8 cellular contexts compared by ENCODE assay signal in genomic region chr7:104206841-104207240, GRCh38. TPM values are rescaled to one million over a fixed set of nuclear protein-coding genes. Genes with fewer than 3 reads are reported as not detected.
DNase-seq lines count a peak whose midpoint lies in the region; ATAC-seq, FAIRE-seq and TF ChIP-seq lines count a peak whose summit lies in the region.
"Had no signal": no experiment of that assay in that cellular context is flagged by ENCODE, and none has a peak within 500 bp of the region (broad histone marks: within the 10 kb centered on the region; RNA-seq: fewer than 3 reads in every experiment).

No MANE protein-coding gene starts in this region.

- 18 to 28% (median 19%) methylated on average over 6 of the region's 6 CpGs for WGBS in small intestine, 3 donors

- H3K9me3 ChIP-seq in small intestine (ENCODE audit: control insufficient read depth, low read depth) = no peaks in the 10 kb centered on the region

- H3K36me3 Mint-ChIP-seq in HFFc6 (ENCODE audit: low read depth) = peaks cover 25% of the 10 kb centered on the region

- peak overlapping the region; percentile 58 to 89 for H3K4me3 ChIP-seq in small intestine (ENCODE audit: low read depth in 1 of 2, low read length in 2 of 2)

- H3K27ac ChIP-seq in foreskin keratinocyte (peak overlapping the region; percentile 86), small intestine (ENCODE audit: low read depth in 1 of 2, low read length in 1 of 2) (no peak overlapping the region)

- peak overlapping the region; percentile 93 for H3K4me3 Mint-ChIP-seq in HFFc6

- H3K4me1 ChIP-seq in foreskin keratinocyte (peaks cover 7% of the 10 kb centered on the region), small intestine (ENCODE audit: control insufficient read depth in 2 of 2, insufficient read depth in 1 of 2, low read depth in 1 of 2, low read length in 1 of 2) (peaks cover 2 to 3% of the 10 kb centered on the region in 2 donors)

- FAIRE-seq in small intestine (lab: Jason Lieb, UNC) = no peak

- TF ChIP-seq CTCF in HFFc6 (IDR thresholded peaks at IDR 0.05) = no peak
- peak; percentile 11 for TF ChIP-seq CTCF in foreskin keratinocyte (conservative IDR thresholded peaks at IDR 0.05)

- H3K27me3 ChIP-seq in foreskin keratinocyte (no peaks in the 10 kb centered on the region), small intestine (ENCODE audit: control insufficient read depth in 2 of 2, insufficient read depth in 2 of 2, low read length in 2 of 2) (no peaks in the 10 kb centered on the region)

- H3K27me3 Mint-ChIP-seq in HFFc6 (ENCODE audit: insufficient read depth) = peaks cover 4% of the 10 kb centered on the region; the same call in 1 of the 2 replicates

- peak; percentile 10 for ATAC-seq in SK-N-SH treated with all-trans-retinoic acid at 6 μM for 48 hours
- ATAC-seq in foreskin keratinocyte = no peak
- no peak for ATAC-seq in GM18870 (IDR thresholded peaks at IDR 0.05; ENCODE audit: unreplicated experiment)

- DNase-seq in HFFc6 = no peak
- DNase-seq in foreskin keratinocyte = peak in 1 of 2 donors; percentile 0
- DNase-seq in small intestine = no peak
- no peak for DNase-seq in NCI-H510A treated with DMSO at 0.1 percent for 48 hours (lab: John Stamatoyannopoulos, UW)
- no peak for DNase-seq in NCI-H2029 treated with DMSO at 0.1 percent for 48 hours (lab: John Stamatoyannopoulos, UW)
- DNase-seq: NCI-H510A had no signal

- peak overlapping the region; percentile 95 for H3K27ac Mint-ChIP-seq in HFFc6

- H3K36me3 ChIP-seq in small intestine (ENCODE audit: control insufficient read depth in 2 of 2, insufficient read depth in 2 of 2, low read length in 2 of 2) = peaks cover 0 to 5% of the 10 kb centered on the region in 2 donors

- peaks cover 24% of the 10 kb centered on the region for H3K4me1 Mint-ChIP-seq in HFFc6 (ENCODE audit: low read depth)

- H3K9me3 Mint-ChIP-seq in HFFc6 = no peaks in the 10 kb centered on the region

TF ChIP-seq in SK-N-SH treated with all-trans-retinoic acid at 6 μM for 48 hours, 23 proteins besides CTCF, POLR2A, EP300 and RAD21:
- TF ChIP-seq CSDC2 (CRISPR knock-in tag; IDR thresholded peaks at IDR 0.05) (no peak), ISL1 (CRISPR knock-in tag; IDR thresholded peaks at IDR 0.05) (no peak), CREB5 (CRISPR knock-in tag; IDR thresholded peaks at IDR 0.05; ENCODE audit: low read depth) (no peak), TSHZ2 (CRISPR knock-in tag; IDR thresholded peaks at IDR 0.05) (no peak), ZFP3 (CRISPR knock-in tag; IDR thresholded peaks at IDR 0.05) (no peak), GLIS3 (CRISPR knock-in tag; IDR thresholded peaks at IDR 0.05) (no peak), ZNF70 (CRISPR knock-in tag; IDR thresholded peaks at IDR 0.05) (no peak), PATZ1 (CRISPR knock-in tag; IDR thresholded peaks at IDR 0.05; ENCODE audit: borderline replicate concordance) (no peak), ARNTL (CRISPR knock-in tag; IDR thresholded peaks at IDR 0.05; ENCODE audit: borderline replicate concordance, low read depth) (no peak), ZNF8 (CRISPR knock-in tag; IDR thresholded peaks at IDR 0.05) (no peak), BACH2 (CRISPR knock-in tag; IDR thresholded peaks at IDR 0.05; ENCODE audit: borderline replicate concordance) (no peak), ZFP30 (CRISPR knock-in tag; IDR thresholded peaks at IDR 0.05) (no peak), TCF4 (CRISPR knock-in tag; IDR thresholded peaks at IDR 0.05; ENCODE audit: borderline replicate concordance) (no peak), OSR1 (CRISPR knock-in tag; IDR thresholded peaks at IDR 0.05) (no peak)
TF ChIP-seq in SK-N-SH treated with all-trans-retinoic acid at 6 μM for 48 hours: peak in this region for 0.

RNA-seq across cellular contexts. Expression of gene ORC5, which starts 1.0 kb away (rescaled TPM):
- 10 to 100 TPM; 16.7 to 20.7 (median 17.6) TPM for total RNA-seq in HFFc6 (2021; fragmentation: NEBNext Ultra II Directional; extraction: Animal tissue kit (Norgen Biotek cat#: 25700))
- total RNA-seq in foreskin keratinocyte = 19.5 and 23.0 TPM in 2 replicates
- 17.8 and 19.9 TPM in 2 replicates for polyA plus RNA-seq in foreskin keratinocyte
- polyA plus RNA-seq in small intestine = 10 to 100 TPM in 1 of 3 donors, 1 to 10 TPM in 2; 3.8 to 12.6 (median 4.7) TPM
